In the genomic region with DNA sequence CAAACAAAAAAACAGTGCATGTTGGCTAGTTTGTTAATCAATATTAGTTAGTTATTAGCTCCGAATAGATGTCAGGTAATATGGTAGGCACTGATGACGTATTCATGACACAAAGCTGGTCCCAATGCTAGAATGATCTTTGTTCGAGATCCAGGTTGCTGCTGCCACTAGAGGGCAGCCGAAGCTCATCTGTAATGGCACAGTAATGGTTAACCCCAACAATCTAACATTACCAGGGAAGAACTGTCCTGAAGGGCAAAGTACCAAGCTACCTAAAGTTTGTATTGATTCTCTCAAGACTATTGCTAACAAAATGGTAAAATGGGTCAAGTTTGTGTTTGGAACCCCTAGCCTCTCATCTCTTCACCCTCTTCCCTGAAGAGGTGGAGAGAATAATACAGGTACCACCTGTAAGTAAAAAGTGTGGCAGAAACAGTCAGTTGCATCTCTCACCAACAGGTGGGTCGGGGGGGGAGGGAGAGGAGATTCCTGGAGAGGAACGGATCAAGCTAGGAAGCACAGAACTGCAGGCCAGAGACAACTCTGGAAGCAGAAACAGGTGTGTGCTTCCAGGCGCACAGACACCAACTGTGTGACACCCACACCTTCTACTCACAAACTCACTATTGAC, we compare ENCODE assay signal across 8 cellular contexts. TPM values are rescaled to one million over a fixed set of nuclear protein-coding genes. Genes with fewer than 3 reads are reported as not detected.
A peak's percentile ranks its signal among the peaks of the same experiment; 100 is the strongest.
DNase-seq lines count a peak whose midpoint lies in the region; ATAC-seq and TF ChIP-seq lines count a peak whose summit lies in the region.
"Not testable (repeated sequence)": the region's sequence is repeated elsewhere in the genome, so short reads cannot be mapped to it uniquely, and the experiment has no call there.

No MANE protein-coding gene starts in this region.

- POLR2A ChIA-PET in activated CD8-positive, alpha-beta T cell treated with anti-CD3 and anti-CD28 coated beads, Interleukin-2, amount 10 ng/mL, durations not matched to agents 7 days and 5 days (lab: Charles Lee) = not testable (repeated sequence)

- not testable (repeated sequence) for H3K79me2 ChIP-seq in KMS-11 (ENCODE audit: insufficient read depth, low read depth)

- H3K27ac ChIP-seq in KMS-11, lower lobe of right lung: not testable (repeated sequence)

- H4K20me1 ChIP-seq in KMS-11 (ENCODE audit: insufficient read depth) = not testable (repeated sequence)

- H3K36me3 ChIP-seq in KMS-11 (ENCODE audit: insufficient read depth); lower lobe of right lung: not testable (repeated sequence)

- H3K36me3 Mint-ChIP-seq in activated CD8-positive, alpha-beta T cell treated with anti-CD3 and anti-CD28 coated beads, Interleukin-2, amount 10 ng/mL, durations not matched to agents 7 days and 5 days (ENCODE audit: low read depth) = not testable (repeated sequence)

- DNase-seq in activated CD8-positive, alpha-beta T cell treated with anti-CD3 and anti-CD28 coated beads, Interleukin-2, amount 10 ng/mL, durations not matched to agents 7 days and 5 days; lower lobe of right lung; stimulated activated naive CD8-positive, alpha-beta T cell treated with anti-CD3 and anti-CD28 coated beads, Interleukin-15, amount 100 ng/mL, for 72 hours: not testable (repeated sequence)

- peak; percentile 39 for TF ChIP-seq CTCF in GM12873 (IDR thresholded peaks at IDR 0.05; ENCODE audit: insufficient read depth, low read depth, low read length, missing control alignments)
- peak; percentile 59 for TF ChIP-seq CTCF in KMS-11 (conservative IDR thresholded peaks at IDR 0.05; ENCODE audit: low read depth, low read length)
- peak; percentile 34 for TF ChIP-seq CTCF in lower lobe of right lung (IDR thresholded peaks at IDR 0.05)

- H3K4me3 Mint-ChIP-seq in activated CD8-positive, alpha-beta T cell treated with anti-CD3 and anti-CD28 coated beads, Interleukin-2, amount 10 ng/mL, durations not matched to agents 7 days and 5 days; stimulated activated naive CD8-positive, alpha-beta T cell treated with anti-CD3 and anti-CD28 coated beads, Interleukin-15, amount 100 ng/mL, for 72 hours: not testable (repeated sequence)

- ATAC-seq in GM19468 (IDR thresholded peaks at IDR 0.05; ENCODE audit: extremely low read depth, unreplicated experiment) = peak; percentile 92
- peak; percentile 83 for ATAC-seq in HG02885 (IDR thresholded peaks at IDR 0.05; ENCODE audit: poor library complexity, unreplicated experiment)
- ATAC-seq in activated CD8-positive, alpha-beta T cell treated with anti-CD3 and anti-CD28 coated beads, Interleukin-2, amount 10 ng/mL, durations not matched to agents 7 days and 5 days = peak; percentile 93
- ATAC-seq in esophagus mucosa = peak; percentile 94
- ATAC-seq in lower lobe of right lung = peak; percentile 84 to 85
- ATAC-seq in stimulated activated naive CD8-positive, alpha-beta T cell treated with anti-CD3 and anti-CD28 coated beads, Interleukin-15, amount 100 ng/mL, for 72 hours = peak; percentile 94

- H2AFZ ChIP-seq in KMS-11 (ENCODE audit: low read depth) = not testable (repeated sequence)

- H3K4me2 ChIP-seq in KMS-11 = not testable (repeated sequence)

- H3K9me3 Mint-ChIP-seq in activated CD8-positive, alpha-beta T cell treated with anti-CD3 and anti-CD28 coated beads, Interleukin-2, amount 10 ng/mL, durations not matched to agents 7 days and 5 days (ENCODE audit: insufficient read depth); stimulated activated naive CD8-positive, alpha-beta T cell treated with anti-CD3 and anti-CD28 coated beads, Interleukin-15, amount 100 ng/mL, for 72 hours: not testable (repeated sequence)

- intact Hi-C loops in lower lobe of right lung (cut with DNase I) = not testable (repeated sequence)

- not testable (repeated sequence) for H3K4me1 ChIP-seq in KMS-11 (ENCODE audit: low read depth, poor library complexity, severe bottlenecking); lower lobe of right lung

- H3K4me3 ChIP-seq in KMS-11 (IDR thresholded peaks at IDR 0.05; ENCODE audit: insufficient read depth, low read depth, low read length); lower lobe of right lung: not testable (repeated sequence)

- not testable (repeated sequence) for H3K4me1 Mint-ChIP-seq in activated CD8-positive, alpha-beta T cell treated with anti-CD3 and anti-CD28 coated beads, Interleukin-2, amount 10 ng/mL, durations not matched to agents 7 days and 5 days (ENCODE audit: low read depth); stimulated activated naive CD8-positive, alpha-beta T cell treated with anti-CD3 and anti-CD28 coated beads, Interleukin-15, amount 100 ng/mL, for 72 hours

- not testable (repeated sequence) for H3K9me3 ChIP-seq in lower lobe of right lung

- CTCF ChIA-PET in activated CD8-positive, alpha-beta T cell treated with anti-CD3 and anti-CD28 coated beads, Interleukin-2, amount 10 ng/mL, durations not matched to agents 7 days and 5 days (lab: Charles Lee) = interaction anchor here (0.6 kb wide), 1 partner anchor 40 kb away, joined by 3 read pairs; no protein-coding TSS in a partner anchor

- not testable (repeated sequence) for H3K9ac ChIP-seq in KMS-11

- H3K27ac Mint-ChIP-seq in activated CD8-positive, alpha-beta T cell treated with anti-CD3 and anti-CD28 coated beads, Interleukin-2, amount 10 ng/mL, durations not matched to agents 7 days and 5 days; stimulated activated naive CD8-positive, alpha-beta T cell treated with anti-CD3 and anti-CD28 coated beads, Interleukin-15, amount 100 ng/mL, for 72 hours: not testable (repeated sequence)

- H3K27me3 Mint-ChIP-seq in activated CD8-positive, alpha-beta T cell treated with anti-CD3 and anti-CD28 coated beads, Interleukin-2, amount 10 ng/mL, durations not matched to agents 7 days and 5 days (ENCODE audit: low read depth); stimulated activated naive CD8-positive, alpha-beta T cell treated with anti-CD3 and anti-CD28 coated beads, Interleukin-15, amount 100 ng/mL, for 72 hours: not testable (repeated sequence)

- H3K27me3 ChIP-seq in KMS-11 (ENCODE audit: insufficient read depth, low read depth); lower lobe of right lung (ENCODE audit: low read depth): not testable (repeated sequence)

RNA-seq across cellular contexts. Expression of gene POMZP3, which starts 10.1 kb away (rescaled TPM):
- 10 to 100 TPM; 16.5 to 17.7 TPM for total RNA-seq in activated CD8-positive, alpha-beta T cell treated with anti-CD3 and anti-CD28 coated beads, Interleukin-2, amount 10 ng/mL, durations not matched to agents 7 days and 5 days
- total RNA-seq in esophagus mucosa (14.7 TPM), lower lobe of right lung (10.8 TPM)
